In genomic region chr2:177552414-177553175, GRCh38 we compare ENCODE assay signal across 8 cellular contexts.
DNase-seq lines count a peak whose midpoint lies in the region; ATAC-seq and TF ChIP-seq lines count a peak whose summit lies in the region.

No MANE protein-coding gene starts in this region.

- peak overlapping the region; percentile 100 for H3K27ac Mint-ChIP-seq in T-cell
- H3K27ac Mint-ChIP-seq in type B pancreatic cell = peak overlapping the region; percentile 99

- H3K36me3 Mint-ChIP-seq in T-cell = peaks cover 3% of the 10 kb centered on the region
- H3K36me3 Mint-ChIP-seq in type B pancreatic cell = peaks cover 3% of the 10 kb centered on the region

- H3K9me3 Mint-ChIP-seq in T-cell (peaks cover 0 to 7% (median 5%) of the 10 kb centered on the region in 3 donors), type B pancreatic cell (peaks cover 4% of the 10 kb centered on the region)

- peak; percentile 82 for DNase-seq in GM13977 (ENCODE audit: low spot score)
- peak; percentile 84 for DNase-seq in NCI-H1436 treated with DMSO at 0.1 percent for 48 hours (lab: John Stamatoyannopoulos, UW)
- peak; percentile 78 to 94 (median 91) for DNase-seq in T-cell
- peak; percentile 83 for DNase-seq in amniotic epithelial cell (ENCODE audit: low read depth)
- peak; percentile 92 for DNase-seq in left cardiac atrium
- peak; percentile 80 to 98 (median 88) for DNase-seq in posterior cingulate gyrus
- DNase-seq in type B pancreatic cell (ENCODE audit: extremely low spot score, unreplicated experiment) = peak; percentile 87

- peaks cover 12 to 19% (median 16%) of the 10 kb centered on the region in 3 donors for H3K4me1 Mint-ChIP-seq in T-cell
- H3K4me1 Mint-ChIP-seq in type B pancreatic cell (ENCODE audit: unreplicated experiment) = peaks cover 13% of the 10 kb centered on the region

- ATAC-seq in HG02852 (IDR thresholded peaks at IDR 0.05; ENCODE audit: unreplicated experiment) = peak; percentile 95
- ATAC-seq in T-cell (replicated peaks in 1 of 4) = peak; percentile 92 to 95 (median 93)
- ATAC-seq in left cardiac atrium = peak; percentile 98 to 99

- TF ChIP-seq CTCF in GM13977 (IDR thresholded peaks at IDR 0.05; ENCODE audit: extremely low read depth, insufficient read depth, missing control alignments) (no peak), type B pancreatic cell (conservative IDR thresholded peaks at IDR 0.05) (no peak)

- in situ Hi-C loops in GM13977 (cut with MboI; ENCODE audit: low pct_unique_long_range_greater_than_20kb, low sequenced_read_pairs, unreplicated experiment) = no loop called here

- H3K4me3 Mint-ChIP-seq in T-cell (peak overlapping the region; percentile 96 to 99 (median 97)), type B pancreatic cell (peak overlapping the region; percentile 98)

- POLR2A ChIA-PET in T-cell (lab: Charles Lee) = interaction anchor here in 1 of 2 donors (0.6 to 1.9 kb wide), 2 partner anchors 289 to 399 kb away, joined by 3 to 10 read pairs; partner anchors contain the start of gene NFE2L2

- CTCF ChIA-PET in T-cell (lab: Charles Lee) = no interaction called here

- H3K27me3 Mint-ChIP-seq in T-cell (peaks cover 0 to 4% of the 10 kb centered on the region in 2 donors), type B pancreatic cell (no peaks in the 10 kb centered on the region)

- intact Hi-C loops in left cardiac atrium (cut with DNase I) = no loop called here
- intact Hi-C loops in posterior cingulate gyrus (cut with DNase I) = loop anchor here (5.0 kb wide), 2 partner anchors 50 to 70 kb away; no protein-coding TSS in a partner anchor

Comparison
In these comparisons a context has a peak if more than half of its experiments do, and no peak if none do; other contexts are left out.
1. Peak in every context shown above with its lines: DNase-seq and ATAC-seq.